Comparison of ENCODE assay signal across 21 cellular contexts in the genomic region with DNA sequence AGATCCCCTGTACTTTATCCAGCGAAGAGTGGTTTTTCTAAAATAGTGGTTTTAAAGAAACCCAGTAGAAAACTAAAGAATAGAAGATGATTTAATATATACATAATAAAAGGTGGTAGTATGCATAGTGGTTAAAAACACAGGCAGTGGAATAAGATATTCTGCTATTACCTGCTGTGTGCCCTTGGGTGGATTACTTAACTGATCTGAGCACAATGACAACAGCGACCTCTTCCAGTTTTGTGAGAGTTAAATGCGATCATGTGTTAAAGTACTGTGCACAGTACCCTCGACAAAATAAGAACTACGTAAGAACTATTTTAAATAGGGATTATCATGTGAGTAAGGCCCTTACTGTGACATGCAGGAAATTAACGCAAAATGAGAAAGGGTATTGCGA. TPM values are rescaled to one million over a fixed set of nuclear protein-coding genes. Genes with fewer than 3 reads are reported as not detected.
DNase-seq lines count a peak whose midpoint lies in the region; ATAC-seq, FAIRE-seq and TF ChIP-seq lines count a peak whose summit lies in the region.
"Had no signal": no experiment of that assay in that cellular context is flagged by ENCODE, and none has a peak within 500 bp of the region (broad histone marks: within the 10 kb centered on the region; RNA-seq: fewer than 3 reads in every experiment).

No MANE protein-coding gene starts in this region.

- H3K4me3 ChIP-seq in GM23338 (no peak overlapping the region), HUES6 (ENCODE audit: low read depth, low read length) (no peak overlapping the region), H1 (ENCODE audit: extremely low read depth in 1 of 4, insufficient read depth in 2 of 4, low read depth in 3 of 4, low read length in 4 of 4) (no peak overlapping the region), neuronal stem cell (ENCODE audit: low read length in 2 of 2) (no peak overlapping the region)

- H3K4me3 Mint-ChIP-seq in GM23338 = no peak overlapping the region
- H3K4me3 Mint-ChIP-seq: CD4-positive, CD25-positive, alpha-beta regulatory T cell; CD8-positive, alpha-beta memory T cell; HFFc6 had no signal

- no peak for TF ChIP-seq RAD21 in H1 (IDR thresholded peaks at IDR 0.05 in 1 of 2, conservative IDR thresholded peaks at IDR 0.05 in 1 of 2; ENCODE audit: low read depth in 2 of 2, low read length in 2 of 2)

- ATAC-seq in GM23338 (no peak), GM19023 (IDR thresholded peaks at IDR 0.05; ENCODE audit: unreplicated experiment) (no peak)
- ATAC-seq: HCT116 had no signal

- peak overlapping the region; percentile 36; the same call in 1 of the 2 replicates for H3K27ac Mint-ChIP-seq in GM23338
- H3K27ac Mint-ChIP-seq: CD4-positive, CD25-positive, alpha-beta regulatory T cell; CD8-positive, alpha-beta memory T cell; HFFc6 had no signal

- no peak overlapping the region for H2BK15ac ChIP-seq in H1 (ENCODE audit: low read length)
- H2BK15ac ChIP-seq in neuronal stem cell (ENCODE audit: low read length) = no peak overlapping the region

- H2AK5ac ChIP-seq in H1 (ENCODE audit: low read depth, low read length) (no peak overlapping the region), neuronal stem cell (ENCODE audit: low read depth, low read length) (no peak overlapping the region)

- H3K27me3 ChIP-seq in GM23338 (ENCODE audit: insufficient read depth) = no peaks in the 10 kb centered on the region
- no peaks in the 10 kb centered on the region for H3K27me3 ChIP-seq in HUES6 (ENCODE audit: control insufficient read depth, insufficient read depth, low read length)
- no peaks in the 10 kb centered on the region for H3K27me3 ChIP-seq in H1 (replicated peaks in 1 of 4; ENCODE audit: control insufficient read depth in 3 of 4, extremely low read depth in 1 of 4, insufficient read depth in 3 of 4, low read length in 3 of 4)
- H3K27me3 ChIP-seq in neuronal stem cell (ENCODE audit: control insufficient read depth in 3 of 3, insufficient read depth in 3 of 3, low read depth in 1 of 3, low read length in 3 of 3) = no peaks in the 10 kb centered on the region

- peaks cover 21% of the 10 kb centered on the region for H3K4me1 Mint-ChIP-seq in GM23338
- H3K4me1 Mint-ChIP-seq: CD4-positive, CD25-positive, alpha-beta regulatory T cell; CD8-positive, alpha-beta memory T cell had no signal

- no peak overlapping the region for H3K56ac ChIP-seq in H1 (replicated peaks; ENCODE audit: insufficient read length, low read depth, low read length)

- CTCF ChIA-PET in H1 (lab: Charles Lee; ENCODE audit: partially characterized antibody) = interaction anchor here (0.8 to 1.4 kb wide), 6 partner anchors 8 to 218 kb away, joined by 3 to 4 read pairs (median 3); no protein-coding TSS in a partner anchor

- H3K9ac ChIP-seq in HUES6 (ENCODE audit: low read length) = no peak overlapping the region
- H3K9ac ChIP-seq in H1 (replicated peaks in 1 of 4; ENCODE audit: extremely low read depth in 1 of 4, low read depth in 3 of 4, low read length in 3 of 4) = no peak overlapping the region
- H3K9ac ChIP-seq in neuronal stem cell (ENCODE audit: low read depth, low read length, poor library complexity) = no peak overlapping the region

- H2AFZ ChIP-seq in GM23338 (no peak overlapping the region), H1 (ENCODE audit: low read length) (no peak overlapping the region), neuronal stem cell (ENCODE audit: low read length) (no peak overlapping the region)

- H4K5ac ChIP-seq in H1 (ENCODE audit: insufficient read length, low read depth, low read length) = no peak overlapping the region

- H3K79me1 ChIP-seq in H1 (ENCODE audit: low read depth, low read length) (no peaks in the 10 kb centered on the region), neuronal stem cell (ENCODE audit: low read depth, low read length) (no peaks in the 10 kb centered on the region)

- TF ChIP-seq CTCF in GM23338 (conservative IDR thresholded peaks at IDR 0.05; ENCODE audit: low read depth in 2 of 2) (0 out of 4 replicates have a peak, but pooled peaks of 1 of the 2 experiments have one; percentile 0), H1 (IDR thresholded peaks at IDR 0.05; ENCODE audit: control extremely low read depth in 1 of 3, insufficient read depth in 1 of 3, low read depth in 1 of 3, low read length in 3 of 3) (no peak)

- H3K4ac ChIP-seq in H1 (replicated peaks; ENCODE audit: insufficient read length, low read depth, low read length) (no peak overlapping the region), neuronal stem cell (ENCODE audit: low read length) (no peak overlapping the region)

- H3K9me3 ChIP-seq in HUES6 (ENCODE audit: control insufficient read depth, insufficient read depth, low read depth, low read length) (no peaks in the 10 kb centered on the region), H1 (ENCODE audit: insufficient read depth in 2 of 2, low read depth in 1 of 2, low read length in 1 of 2) (no peaks in the 10 kb centered on the region), neuronal stem cell (replicated peaks in 1 of 2; ENCODE audit: control insufficient read depth in 2 of 2, insufficient read depth in 1 of 2, low read depth in 1 of 2, low read length in 2 of 2) (peaks cover 0 to 3% of the 10 kb centered on the region in 2 donors)
- H3K9me3 ChIP-seq: BE2C had no signal

- H3K79me2 ChIP-seq in GM23338 (replicated peaks; ENCODE audit: insufficient read depth) (no peaks in the 10 kb centered on the region), H1 (ENCODE audit: control insufficient read depth in 1 of 2, insufficient read depth in 2 of 2, low read length in 2 of 2) (no peaks in the 10 kb centered on the region)

- H4K91ac ChIP-seq in H1 (replicated peaks; ENCODE audit: insufficient read length, low read length) (peak overlapping the region; percentile 56), neuronal stem cell (ENCODE audit: low read depth, low read length, poor library complexity) (no peak overlapping the region)

- DNase-seq in GM23338 (ENCODE audit: low spot score) = no peak
- DNase-seq in H1 (ENCODE audit: low read depth in 1 of 2, low spot score in 2 of 2) = no peak
- no peak for DNase-seq in neuronal stem cell (ENCODE audit: low spot score)
- DNase-seq in NOMO-1 treated with DMSO at 0.1 percent for 48 hours (lab: John Stamatoyannopoulos, UW; ENCODE audit: unreplicated experiment) = no peak
- DNase-seq in HTR-8/SVneo (ENCODE audit: insufficient read length, low spot score) = no peak
- DNase-seq: ACHN; BE2C; C1 segment of cervical spinal cord; CD4-positive, CD25-positive, alpha-beta regulatory T cell; CD8-positive, alpha-beta memory T cell; COR-L47; HFFc6 had no signal

- H3K27me3 Mint-ChIP-seq in GM23338 (ENCODE audit: insufficient read depth, low read depth, poor library complexity) = no peaks in the 10 kb centered on the region
- H3K27me3 Mint-ChIP-seq: CD4-positive, CD25-positive, alpha-beta regulatory T cell had no signal

- H4K20me1 ChIP-seq in GM23338 (replicated peaks; ENCODE audit: insufficient read depth) (no peaks in the 10 kb centered on the region), H1 (replicated peaks in 1 of 2; ENCODE audit: control insufficient read depth in 1 of 2, insufficient read depth in 2 of 2, low read length in 2 of 2) (no peaks in the 10 kb centered on the region)

- H3K4me1 ChIP-seq in GM23338 (ENCODE audit: insufficient read depth) = peaks cover 18% of the 10 kb centered on the region; the same call in 1 of the 2 replicates
- H3K4me1 ChIP-seq in HUES6 (ENCODE audit: control insufficient read depth, insufficient read depth, low read length) = peaks cover 22% of the 10 kb centered on the region
- H3K4me1 ChIP-seq in H1 (replicated peaks in 1 of 4; ENCODE audit: control insufficient read depth in 3 of 4, insufficient read depth in 4 of 4, low read length in 3 of 4) = peaks cover 0 to 3% (median 1%) of the 10 kb centered on the region in 4 experiments; a peak in 3 of 7 replicates
- H3K4me1 ChIP-seq in neuronal stem cell (ENCODE audit: control insufficient read depth in 2 of 2, insufficient read depth in 1 of 2, low read depth in 1 of 2, low read length in 2 of 2) = peaks cover 0 to 3% of the 10 kb centered on the region in 2 donors
- H3K4me1 ChIP-seq: BE2C had no signal

- no peak overlapping the region for H3K23ac ChIP-seq in H1 (ENCODE audit: insufficient read length)
- no peak overlapping the region for H3K23ac ChIP-seq in neuronal stem cell (ENCODE audit: low read depth, low read length, poor library complexity)

- no peaks in the 10 kb centered on the region for H3K23me2 ChIP-seq in H1 (ENCODE audit: low read depth, low read length)

- WGBS in H1 (ENCODE audit: extremely low coverage in 1 of 2, insufficient coverage in 1 of 2, insufficient read length in 1 of 2, insufficient replicate concordance in 2 of 2, low coverage in 1 of 2, low lambda C conversion rate in 2 of 2, missing lambda C conversion rate in 1 of 2), 2 experiments = 76% methylated on average over 7 of the region's 7 CpGs; no CpG with 5 or more reads in 1 of the 2 experiments
- WGBS in neuronal stem cell (ENCODE audit: extremely low coverage in 2 of 2, insufficient read length in 2 of 2, insufficient replicate concordance in 1 of 2), 2 donors = no CpG with 5 or more reads among the region's 7 CpGs

- no peaks in the 10 kb centered on the region for H3K36me3 Mint-ChIP-seq in GM23338 (ENCODE audit: low read depth)
- H3K36me3 Mint-ChIP-seq: CD4-positive, CD25-positive, alpha-beta regulatory T cell; CD8-positive, alpha-beta memory T cell had no signal

- no peaks in the 10 kb centered on the region; the same call in 1 of the 2 replicates for H3F3A ChIP-seq in GM23338 (replicated peaks; ENCODE audit: low read depth)

- TF ChIP-seq EP300 in H1 (IDR thresholded peaks at IDR 0.05; ENCODE audit: borderline replicate concordance in 1 of 2, low read depth in 2 of 2, low read length in 2 of 2) = no peak

- no peak overlapping the region for H3K14ac ChIP-seq in H1 (ENCODE audit: insufficient read length)
- H3K14ac ChIP-seq in neuronal stem cell (ENCODE audit: low read length) = peak overlapping the region; percentile 63

- H3K27ac ChIP-seq in GM23338 (ENCODE audit: low read depth) (no peak overlapping the region), HUES6 (ENCODE audit: low read depth, low read length) (0 out of 2 replicates have a peak overlapping the region, but pooled peaks have one; percentile 44), H1 (ENCODE audit: low read depth, low read length) (no peak overlapping the region), neuronal stem cell (replicated peaks; ENCODE audit: low read length) (no peak overlapping the region)

- FAIRE-seq in H1 (lab: Jason Lieb, UNC) (no peak), HTR-8/SVneo (lab: Jason Lieb, UNC) (no peak)
- FAIRE-seq: A204.1, D721Med, G401.6, GM12891, GM18507, H54 had no signal

- H2BK5ac ChIP-seq in H1 (ENCODE audit: low read depth, low read length) (no peak overlapping the region), neuronal stem cell (ENCODE audit: low read length) (no peak overlapping the region)

- H2BK12ac ChIP-seq in H1 (ENCODE audit: low read depth, low read length) (no peak overlapping the region), neuronal stem cell (ENCODE audit: low read length) (peak overlapping the region; percentile 58)

- H3K9me2 ChIP-seq in GM23338 (ENCODE audit: insufficient read depth) = no peaks in the 10 kb centered on the region

- H3K36me3 ChIP-seq in GM23338 (ENCODE audit: insufficient read depth) (no peaks in the 10 kb centered on the region), HUES6 (ENCODE audit: control insufficient read depth, insufficient read depth, low read length) (no peaks in the 10 kb centered on the region), H1 (ENCODE audit: control insufficient read depth in 2 of 4, insufficient read depth in 4 of 4, low read length in 3 of 4) (no peaks in the 10 kb centered on the region), neuronal stem cell (replicated peaks in 1 of 2; ENCODE audit: control insufficient read depth in 2 of 2, insufficient read depth in 2 of 2, low read length in 2 of 2) (no peaks in the 10 kb centered on the region)
- H3K36me3 ChIP-seq: BE2C had no signal

- H3K18ac ChIP-seq in H1 (ENCODE audit: extremely low read depth, low read length) = no peak overlapping the region
- H3K18ac ChIP-seq in neuronal stem cell (ENCODE audit: low read length) = no peak overlapping the region

- H3K9me3 Mint-ChIP-seq in GM23338 = no peaks in the 10 kb centered on the region
- H3K9me3 Mint-ChIP-seq: CD8-positive, alpha-beta memory T cell; HFFc6 had no signal

- H2BK120ac ChIP-seq in H1 (replicated peaks; ENCODE audit: low read depth, low read length) = no peak overlapping the region
- no peak overlapping the region for H2BK120ac ChIP-seq in neuronal stem cell (ENCODE audit: low read depth, low read length)

- no peak overlapping the region for H4K8ac ChIP-seq in H1 (ENCODE audit: extremely low read depth, insufficient read depth, low read length)
- H4K8ac ChIP-seq in neuronal stem cell (ENCODE audit: low read depth, low read length) = no peak overlapping the region

- H3K4me2 ChIP-seq in GM23338 = no peak overlapping the region
- no peak overlapping the region for H3K4me2 ChIP-seq in H1 (ENCODE audit: insufficient read depth in 1 of 2, low read depth in 2 of 2, low read length in 2 of 2)
- H3K4me2 ChIP-seq in neuronal stem cell (ENCODE audit: insufficient read depth, low read length, poor library complexity, severe bottlenecking) = no peak overlapping the region

- POLR2A ChIA-PET in H1 (lab: Charles Lee; ENCODE audit: partially characterized antibody) = interaction anchor here (0.6 kb wide), 1 partner anchor 85 kb away, joined by 3 read pairs; no protein-coding TSS in a partner anchor

- peak overlapping the region; percentile 66; the same call in 1 of the 2 replicates for H2BK20ac ChIP-seq in H1 (ENCODE audit: low read length)

- TF ChIP-seq POLR2A in H1 (IDR thresholded peaks at IDR 0.05; ENCODE audit: control extremely low read depth in 1 of 2, low read depth in 2 of 2, low read length in 2 of 2) = no peak

RNA-seq across cellular contexts. Expression of a gene that starts 30.0 kb away (rescaled TPM):
- total RNA-seq in GM23338 (2014; rRNA removed; shearing (Covaris generic)) = 47.4 and 52.1 TPM in 2 replicates
- polyA plus RNA-seq in GM23338 (2016; fragmentation: Nextera tagmentation; extraction: Ambion mirVana) = 38.5 and 41.8 TPM in 2 replicates
- 42.8 and 43.2 TPM in 2 replicates for total RNA-seq in H1 (2021; fragmentation: NEBNext Ultra II Directional; extraction: Animal tissue kit (Norgen Biotek cat#: 25700))
- 30.5 and 32.3 TPM in 2 replicates for polyA plus RNA-seq in H1 (2011; rRNA removed)
- polyA plus RNA-seq in H1 (2011; cell fraction: cytosol; rRNA removed) = 47.4 TPM
- polyA plus RNA-seq in H1 (2011; cell fraction: nucleus; rRNA removed) = 20.3 TPM
- polyA plus RNA-seq in H1 (2012, experiment 1 of 2) = 31.2 to 43.4 TPM (median 35.0 TPM) in 4 replicates
- 9.4 TPM for polyA plus RNA-seq in H1 (2012, experiment 2 of 2)
- polyA plus RNA-seq in H1 (2013, experiment 1 of 2) = 30.5 TPM
- 30.2 TPM for polyA plus RNA-seq in H1 (2013, experiment 2 of 2)
- 20.1 and 22.6 TPM in 2 replicates for polyA minus RNA-seq in H1 (2011; rRNA and poly(A)+ RNA removed)
- polyA minus RNA-seq in H1 (2011; cell fraction: cytosol; rRNA and poly(A)+ RNA removed) = 14.7 TPM
- polyA minus RNA-seq in H1 (2011; cell fraction: nucleus; rRNA and poly(A)+ RNA removed) = 16.3 TPM
- 31.5 TPM for polyA plus RNA-seq in neuronal stem cell (2013, experiment 1 of 2)
- polyA plus RNA-seq in neuronal stem cell (2013, experiment 2 of 2) = 31.3 TPM
